23 cellular contexts compared by ENCODE assay signal in genomic region chr7:103833401-103833800, GRCh38.
"Had no signal": no experiment of that assay in that cellular context is flagged by ENCODE, and none has a peak within 500 bp of the region (broad histone marks: within the 10 kb centered on the region; RNA-seq: fewer than 3 reads in every experiment).

No MANE protein-coding gene starts in this region.

- H3K4me3 ChIP-seq: left ventricle myocardium inferior, lung, mucosa of descending colon, ovary, skin epidermis, suprapubic skin, thoracic aorta, tibial artery, upper lobe of right lung had no signal

- H3K27me3 ChIP-seq: ovary, suprapubic skin, tibial artery, upper lobe of right lung had no signal

- H3K9me3 ChIP-seq: left ventricle myocardium inferior, mucosa of descending colon, ovary, suprapubic skin, thoracic aorta, tibial artery, upper lobe of right lung had no signal

- DNase-seq: hippocampal formation; immature natural killer cell; kidney; left ventricle myocardium inferior; midbrain; mucosa of descending colon; naive thymus-derived CD4-positive, alpha-beta T cell; ovary; retina; right cardiac atrium; stimulated activated CD4-positive, alpha-beta T cell treated with anti-CD3 and anti-CD28 coated beads, Interleukin-12 subunit alpha, Interleukin-12 subunit beta, amount 100 ng/mL, for 4 hours; stimulated activated CD4-positive, alpha-beta T cell treated with anti-CD3 and anti-CD28 coated beads, Interleukin-4, amount 100 ng/mL, for 24 hours; stimulated activated naive CD4-positive, alpha-beta T cell; tibial artery; trophoblast cell; upper lobe of right lung had no signal

- H3K4me1 ChIP-seq: left ventricle myocardium inferior, suprapubic skin, tibial artery, upper lobe of right lung had no signal

- H3K36me3 ChIP-seq: left ventricle myocardium inferior, ovary, suprapubic skin, thoracic aorta, tibial artery, upper lobe of right lung had no signal

- ATAC-seq: mucosa of descending colon; naive thymus-derived CD4-positive, alpha-beta T cell; natural killer cell treated with Interleukin-12 subunit alpha and Interleukin-12 subunit beta and Interleukin-15 and Interleukin-18, amount 100 ng/mL, for 72 hours; right cardiac atrium; sciatic nerve; stimulated activated effector memory CD8-positive, alpha-beta T cell treated with anti-CD3 and anti-CD28 coated beads, Interleukin-12 subunit alpha, Interleukin-12 subunit beta, amount 100 ng/mL, for 72 hours; upper lobe of right lung had no signal

- H3K27ac ChIP-seq: left ventricle myocardium inferior, ovary, skin epidermis, suprapubic skin, thoracic aorta, tibial artery, upper lobe of right lung had no signal
